ENCODE assay signal across 12 cellular contexts in the genomic region with DNA sequence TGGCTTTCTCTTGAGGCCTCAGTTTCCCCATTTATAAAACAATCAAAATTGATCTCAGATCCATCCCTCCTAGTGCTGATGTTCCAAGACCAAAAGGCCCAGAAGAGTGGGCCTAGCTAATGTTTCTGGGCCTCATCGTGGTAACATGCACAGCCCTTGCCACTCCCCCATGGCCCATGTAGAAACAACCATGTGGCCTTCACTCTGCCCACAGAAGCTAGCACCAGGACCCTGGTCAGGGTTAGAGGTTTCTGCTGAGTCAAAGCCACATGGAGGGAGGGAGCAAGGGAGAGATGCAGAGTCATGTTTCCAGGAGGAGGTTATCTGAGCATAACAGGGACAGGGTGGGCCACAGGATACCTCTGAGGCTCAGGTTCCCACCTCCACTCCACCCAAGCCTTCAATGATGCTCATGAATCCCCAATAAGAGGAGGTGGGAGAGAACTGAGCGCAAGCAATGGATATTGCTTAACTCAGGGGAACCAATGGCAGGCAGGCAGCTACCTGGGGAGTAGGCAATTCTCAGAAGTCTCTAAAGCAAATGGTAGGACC. TPM values are rescaled to one million over a fixed set of nuclear protein-coding genes. Genes with fewer than 3 reads are reported as not detected.
DNase-seq lines count a peak whose midpoint lies in the region; ATAC-seq, FAIRE-seq and TF ChIP-seq lines count a peak whose summit lies in the region.
"Had no signal": no experiment of that assay in that cellular context is flagged by ENCODE, and none has a peak within 500 bp of the region (broad histone marks: within the 10 kb centered on the region; RNA-seq: fewer than 3 reads in every experiment).

No MANE protein-coding gene starts in this region.

- POLR2A ChIA-PET in activated CD4-positive, alpha-beta T cell treated with anti-CD3 and anti-CD28 coated beads for 36 hours (lab: Charles Lee): interaction anchor here (0.5 to 5.3 kb wide), 6 partner anchors 10 to 43 kb away, joined by 3 to 86 read pairs (median 22); partner anchors contain the start of genes OTUD5, PIM2, PQBP1 and SLC35A2

- ATAC-seq in activated CD4-positive, alpha-beta T cell treated with anti-CD3 and anti-CD28 coated beads for 36 hours: no peak
- ATAC-seq in GM18502 (IDR thresholded peaks at IDR 0.05; ENCODE audit: poor library complexity, unreplicated experiment): no peak

- no peaks in the 10 kb centered on the region for H4K20me1 ChIP-seq in OCI-LY3 (ENCODE audit: insufficient read depth, low read length)

- TF ChIP-seq POLR2A in spleen (IDR thresholded peaks at IDR 0.05): no peak

- no peak for DNase-seq in activated CD4-positive, alpha-beta T cell treated with anti-CD3 and anti-CD28 coated beads for 36 hours
- no peak for DNase-seq in activated CD4-positive, alpha-beta T cell treated with anti-CD3 and anti-CD28 coated beads, Interleukin-2, amount 50 U/mL, for 48 hours
- DNase-seq in activated naive CD8-positive, alpha-beta T cell treated with anti-CD3 and anti-CD28 coated beads for 36 hours: no peak
- no peak for DNase-seq in spleen
- no peak for DNase-seq in kidney
- no peak for DNase-seq in amniotic stem cell (lab: John Stamatoyannopoulos, UW)
- DNase-seq: hypothalamus, KG1, NCI-H2029 treated with DMSO at 0.1 percent for 48 hours, NCI-H774 had no signal

- CTCF ChIA-PET in activated CD4-positive, alpha-beta T cell treated with anti-CD3 and anti-CD28 coated beads for 36 hours (lab: Charles Lee): interaction anchor here (0.9 kb wide), 1 partner anchor 29 kb away, joined by 3 read pairs; the partner anchor contains the start of gene SLC35A2

- no peak for TF ChIP-seq CTCF in OCI-LY3 (IDR thresholded peaks at IDR 0.05; ENCODE audit: low read depth, low read length)
- TF ChIP-seq CTCF in spleen (IDR thresholded peaks at IDR 0.05 in 8 of 11, conservative IDR thresholded peaks at IDR 0.05 in 3 of 11): no peak
- no peak for TF ChIP-seq CTCF in kidney (IDR thresholded peaks at IDR 0.05; ENCODE audit: borderline replicate concordance, extremely low read depth, insufficient read depth)

- H3K36me3 Mint-ChIP-seq in activated CD4-positive, alpha-beta T cell treated with anti-CD3 and anti-CD28 coated beads for 36 hours (ENCODE audit: low read depth): peaks cover 63% of the 10 kb centered on the region
- H3K36me3 Mint-ChIP-seq in activated naive CD8-positive, alpha-beta T cell treated with anti-CD3 and anti-CD28 coated beads for 36 hours: peaks cover 58% of the 10 kb centered on the region

- H3K27ac Mint-ChIP-seq in activated CD4-positive, alpha-beta T cell treated with anti-CD3 and anti-CD28 coated beads for 36 hours: peak overlapping the region; percentile 96
- peak overlapping the region; percentile 99 for H3K27ac Mint-ChIP-seq in activated naive CD8-positive, alpha-beta T cell treated with anti-CD3 and anti-CD28 coated beads for 36 hours

- peak overlapping the region; percentile 64 for H3K4me3 Mint-ChIP-seq in activated CD4-positive, alpha-beta T cell treated with anti-CD3 and anti-CD28 coated beads for 36 hours
- H3K4me3 Mint-ChIP-seq in activated naive CD8-positive, alpha-beta T cell treated with anti-CD3 and anti-CD28 coated beads for 36 hours: no peak overlapping the region

- H3K4me2 ChIP-seq in OCI-LY3 (ENCODE audit: low read length): peak overlapping the region; percentile 74

- H3K9me3 ChIP-seq in OCI-LY3 (ENCODE audit: insufficient read depth, low read length): no peaks in the 10 kb centered on the region
- no peaks in the 10 kb centered on the region for H3K9me3 ChIP-seq in spleen
- no peaks in the 10 kb centered on the region for H3K9me3 ChIP-seq in kidney (ENCODE audit: control insufficient read depth in 1 of 2, low read length in 2 of 2)

- no peaks in the 10 kb centered on the region for H3K9me3 Mint-ChIP-seq in activated CD4-positive, alpha-beta T cell treated with anti-CD3 and anti-CD28 coated beads for 36 hours (ENCODE audit: low read depth)
- peaks cover 2% of the 10 kb centered on the region for H3K9me3 Mint-ChIP-seq in activated naive CD8-positive, alpha-beta T cell treated with anti-CD3 and anti-CD28 coated beads for 36 hours

- H3K27me3 ChIP-seq in OCI-LY3 (ENCODE audit: low read depth, low read length): no peaks in the 10 kb centered on the region
- H3K27me3 ChIP-seq in spleen (replicated peaks in 1 of 7): no peaks in the 10 kb centered on the region

- whole genome bisulfite sequencing in spleen, 5 donors: 59 to 100% (median 63%) methylated on average over 1 to 2 of the region's 2 CpGs

- H3K9ac ChIP-seq in OCI-LY3 (ENCODE audit: low read length): peak overlapping the region; percentile 91
- no peak overlapping the region for H3K9ac ChIP-seq in kidney (ENCODE audit: low read length in 2 of 2)

- H3K4me3 ChIP-seq in OCI-LY3 (ENCODE audit: low read length) (no peak overlapping the region), spleen (peak overlapping the region in 1 of 8 donors; percentile 61), kidney (ENCODE audit: low read length in 2 of 2) (no peak overlapping the region)

- H3K36me3 ChIP-seq in OCI-LY3 (replicated peaks; ENCODE audit: low read depth, low read length) (peaks cover 24% of the 10 kb centered on the region), spleen (peaks cover 0 to 25% (median 0%) of the 10 kb centered on the region in 6 donors), kidney (ENCODE audit: control insufficient read depth in 1 of 2, insufficient read depth in 2 of 2, low read length in 2 of 2) (peaks cover 0 to 11% of the 10 kb centered on the region in 2 donors)

- peaks cover 79% of the 10 kb centered on the region for H3K4me1 Mint-ChIP-seq in activated CD4-positive, alpha-beta T cell treated with anti-CD3 and anti-CD28 coated beads for 36 hours
- peaks cover 71% of the 10 kb centered on the region for H3K4me1 Mint-ChIP-seq in activated naive CD8-positive, alpha-beta T cell treated with anti-CD3 and anti-CD28 coated beads for 36 hours

- no peak for FAIRE-seq in kidney (lab: Jason Lieb, UNC)

- H2AFZ ChIP-seq in OCI-LY3 (ENCODE audit: low read depth, low read length): no peak overlapping the region

- H3K4me1 ChIP-seq in OCI-LY3 (ENCODE audit: low read length) (peaks cover 88% of the 10 kb centered on the region), spleen (peaks cover 28 to 98% (median 71%) of the 10 kb centered on the region in 6 donors), kidney (ENCODE audit: control insufficient read depth in 1 of 2, insufficient read depth in 1 of 2, low read depth in 1 of 2, low read length in 2 of 2) (peaks cover 0 to 12% of the 10 kb centered on the region in 2 donors)

- H3K27ac ChIP-seq in OCI-LY3 (ENCODE audit: low read length): peak overlapping the region; percentile 100
- peak overlapping the region in 7 of 8 donors; percentile 80 to 94 (median 90) for H3K27ac ChIP-seq in spleen
- H3K27ac ChIP-seq in kidney (ENCODE audit: low read depth in 2 of 2, low read length in 2 of 2): no peak overlapping the region

- intact Hi-C loops in activated CD4-positive, alpha-beta T cell treated with anti-CD3 and anti-CD28 coated beads for 36 hours (cut with DNase I, micrococcal nuclease): loop anchor here in 1 of 2 experiments (10.0 kb wide), 1 partner anchor 46 kb away; the partner anchor contains the start of genes PQBP1 and TIMM17B
- intact Hi-C loops in spleen (cut with DNase I; ENCODE audit: low total_unique reads) (loop anchor here (10.0 kb wide), 1 partner anchor 46 kb away; the partner anchor contains the start of genes PQBP1 and TIMM17B), kidney (cut with DNase I) (no loop called here)

- peaks cover 81% of the 10 kb centered on the region for H3K79me2 ChIP-seq in OCI-LY3 (ENCODE audit: low read length)

- H3K27me3 Mint-ChIP-seq in activated CD4-positive, alpha-beta T cell treated with anti-CD3 and anti-CD28 coated beads for 36 hours: no peaks in the 10 kb centered on the region
- no peaks in the 10 kb centered on the region for H3K27me3 Mint-ChIP-seq in activated naive CD8-positive, alpha-beta T cell treated with anti-CD3 and anti-CD28 coated beads for 36 hours

RNA-seq across cellular contexts. Expression of gene OTUD5, which starts 16.9 kb away (rescaled TPM):
- 10 to 100 TPM; 68.0 to 98.1 TPM for total RNA-seq in activated CD4-positive, alpha-beta T cell treated with anti-CD3 and anti-CD28 coated beads for 36 hours
- total RNA-seq in activated naive CD8-positive, alpha-beta T cell treated with anti-CD3 and anti-CD28 coated beads for 36 hours: 10 to 100 TPM; 57.3 to 59.5 TPM
- total RNA-seq in spleen: 10 to 100 TPM; 47.2 to 65.8 (median 58.5) TPM
- 10 to 100 TPM; 29.6 to 53.2 (median 46.6) TPM for polyA plus RNA-seq in spleen
- 56.2 TPM for total RNA-seq in kidney
- 40.2 TPM for polyA plus RNA-seq in kidney (ENCODE audit: insufficient read depth, low read depth, low replicate concordance)

RNA-seq across cellular contexts. Expression of gene PIM2, which starts 21.7 kb away (rescaled TPM):
- 100 to 1,000 TPM; 320 TPM for total RNA-seq in activated CD4-positive, alpha-beta T cell treated with anti-CD3 and anti-CD28 coated beads for 36 hours
- total RNA-seq in activated naive CD8-positive, alpha-beta T cell treated with anti-CD3 and anti-CD28 coated beads for 36 hours: 100 to 1,000 TPM; 213 to 219 TPM
- total RNA-seq in spleen (100 to 1,000 TPM in 6 of 7 donors, 10 to 100 TPM in 1; 89.1 to 220 (median 159) TPM), kidney (29.6 TPM)
- polyA plus RNA-seq in spleen (10 to 100 TPM; 54.2 to 86.6 (median 62.4) TPM), kidney (ENCODE audit: insufficient read depth, low read depth, low replicate concordance) (8.7 TPM)

RNA-seq across cellular contexts. Expression of gene SLC35A2, which starts 29.0 kb away (rescaled TPM):
- total RNA-seq in activated CD4-positive, alpha-beta T cell treated with anti-CD3 and anti-CD28 coated beads for 36 hours: 10 to 100 TPM; 19.7 to 20.3 TPM
- total RNA-seq in activated naive CD8-positive, alpha-beta T cell treated with anti-CD3 and anti-CD28 coated beads for 36 hours: 10 to 100 TPM; 20.8 to 24.0 TPM
- total RNA-seq in spleen (10 to 100 TPM; 15.0 to 20.8 (median 17.4) TPM), kidney (34.2 TPM)
- polyA plus RNA-seq in spleen (1 to 10 TPM; 6.2 to 8.7 (median 8.3) TPM), kidney (ENCODE audit: insufficient read depth, low read depth, low replicate concordance) (29.3 TPM)

RNA-seq across cellular contexts. Expression of gene KCND1, which starts 31.2 kb away (rescaled TPM):
- total RNA-seq in activated CD4-positive, alpha-beta T cell treated with anti-CD3 and anti-CD28 coated beads for 36 hours: 1 to 10 TPM; 2.5 to 2.8 TPM
- 1 to 10 TPM; 1.2 to 1.3 TPM for total RNA-seq in activated naive CD8-positive, alpha-beta T cell treated with anti-CD3 and anti-CD28 coated beads for 36 hours
- 1 to 10 TPM; 1.5 to 3.7 (median 2.2) TPM for total RNA-seq in spleen
- 1 to 10 TPM; 1.5 to 2.3 (median 2.0) TPM for polyA plus RNA-seq in spleen
- total RNA-seq in kidney: 2.2 TPM
- 0.92 TPM for polyA plus RNA-seq in kidney (ENCODE audit: insufficient read depth, low read depth, low replicate concordance)

RNA-seq across cellular contexts. Expression of gene PQBP1, which starts 42.8 kb away (rescaled TPM):
- 10 to 100 TPM; 73.4 to 75.3 TPM for total RNA-seq in activated CD4-positive, alpha-beta T cell treated with anti-CD3 and anti-CD28 coated beads for 36 hours
- 10 to 100 TPM; 84.3 to 85.7 TPM for total RNA-seq in activated naive CD8-positive, alpha-beta T cell treated with anti-CD3 and anti-CD28 coated beads for 36 hours
- total RNA-seq in spleen (10 to 100 TPM; 53.5 to 73.6 (median 68.6) TPM), kidney (61.3 TPM)
- polyA plus RNA-seq in spleen (10 to 100 TPM; 83.8 to 97.3 (median 92.9) TPM), kidney (ENCODE audit: insufficient read depth, low read depth, low replicate concordance) (93.4 TPM)

Comparison
In these comparisons a context has a peak if more than half of its experiments do, and no peak if none do; other contexts are left out.
1. H3K27ac ChIP-seq: peak in OCI-LY3 (single experiment) and spleen (7 of 8); none in kidney (0 of 2).